In genomic region chr6:102039450-102039849, GRCh38 we compare ENCODE assay signal across 24 cellular contexts.
DNase-seq lines count a peak whose midpoint lies in the region; ATAC-seq and TF ChIP-seq lines count a peak whose summit lies in the region.
"Had no signal": no experiment of that assay in that cellular context is flagged by ENCODE, and none has a peak within 500 bp of the region (broad histone marks: within the 10 kb centered on the region; RNA-seq: fewer than 3 reads in every experiment).

No MANE protein-coding gene starts in this region.

- no peaks in the 10 kb centered on the region for H3K9me2 ChIP-seq in PC-9 (ENCODE audit: insufficient read depth)

- peak overlapping the region; percentile 71; the same call in 1 of the 2 replicates for H2AFZ ChIP-seq in PC-9

- H3K9ac ChIP-seq in endocrine pancreas (ENCODE audit: control insufficient read depth, insufficient read depth, low read length) = no peak overlapping the region

- H3K27me3 ChIP-seq in A673 (replicated peaks; ENCODE audit: insufficient read depth, low read depth, low read length, poor library complexity) (no peaks in the 10 kb centered on the region), PC-9 (ENCODE audit: insufficient read depth, low read depth) (no peaks in the 10 kb centered on the region), endocrine pancreas (ENCODE audit: control insufficient read depth, insufficient read depth, low read length) (no peaks in the 10 kb centered on the region)
- H3K27me3 ChIP-seq: MG63 had no signal

- no peak overlapping the region for H3K4me2 ChIP-seq in PC-9
- H3K4me2 ChIP-seq: A549 had no signal

- no peaks in the 10 kb centered on the region for H3F3A ChIP-seq in PC-9 (ENCODE audit: insufficient read depth, low read depth)

- POLR2A ChIA-PET in A673 (lab: Charles Lee; ENCODE audit: low non-redundant PET) (no interaction called here), PC-9 (lab: Charles Lee; ENCODE audit: unreplicated experiment) (no interaction called here)

- CTCF ChIA-PET in A673 (lab: Charles Lee) = no interaction called here
- CTCF ChIA-PET in PC-9 (lab: Charles Lee) = no interaction called here

- no peak for ATAC-seq in HG02884 (IDR thresholded peaks at IDR 0.05; ENCODE audit: unreplicated experiment)
- ATAC-seq: A549; CD8-positive, alpha-beta T cell; T-helper 17 cell had no signal

- BruUV-seq in A673 (replicated peaks; lab: Mats Ljungman, UMichigan) (no TSS peak), PC-9 (replicated peaks; lab: Mats Ljungman, UMichigan) (no TSS peak)

- in situ Hi-C loops in G401 (cut with HindIII; ENCODE audit: low sequenced_read_pairs) = no loop called here

- H3K4me1 ChIP-seq in A673 (ENCODE audit: insufficient read depth, low read length, poor library complexity, severe bottlenecking) = peaks cover 26% of the 10 kb centered on the region
- no peaks in the 10 kb centered on the region for H3K4me1 ChIP-seq in PC-9 (replicated peaks; ENCODE audit: insufficient read depth)
- no peaks in the 10 kb centered on the region for H3K4me1 ChIP-seq in endocrine pancreas (ENCODE audit: control insufficient read depth, insufficient read depth, low read length)
- H3K4me1 ChIP-seq: A549 had no signal

- H3K79me2 ChIP-seq in PC-9 (ENCODE audit: low read depth) = no peaks in the 10 kb centered on the region

- peak overlapping the region; percentile 56 for H3K27ac ChIP-seq in A673 (ENCODE audit: low read depth, low read length, poor library complexity, severe bottlenecking)
- H3K27ac ChIP-seq in PC-9 = no peak overlapping the region
- H3K27ac ChIP-seq: A549, C4-2B had no signal

- H3K36me3 ChIP-seq in A673 (ENCODE audit: insufficient read depth, low read length, poor library complexity, severe bottlenecking) = peaks cover 60% of the 10 kb centered on the region
- no peaks in the 10 kb centered on the region for H3K36me3 ChIP-seq in PC-9 (ENCODE audit: low read depth)
- H3K36me3 ChIP-seq in endocrine pancreas (ENCODE audit: control insufficient read depth, insufficient read depth, low read length) = no peaks in the 10 kb centered on the region
- H3K36me3 ChIP-seq: MG63 had no signal

- intact Hi-C loops in A673 (cut with micrococcal nuclease; ENCODE audit: unreplicated experiment) (no loop called here), PC-9 (cut with micrococcal nuclease; ENCODE audit: unreplicated experiment) (no loop called here)

- peak; percentile 33 for DNase-seq in A673 (ENCODE audit: low spot score)
- peak; percentile 55 for DNase-seq in G401 (ENCODE audit: low spot score)
- no peak for DNase-seq in PC-9
- no peak for DNase-seq in EL
- DNase-seq in glomerular visceral epithelial cell (ENCODE audit: extremely low spot score) = no peak
- no peak for DNase-seq in iPS-NIHi11 (ENCODE audit: low spot score)
- DNase-seq: CD8-positive, alpha-beta T cell; DMS 273 treated with DMSO at 0.1 percent for 48 hours; DMS79; H7; KBM-7; MG63; NCI-H1105 treated with DMSO at 0.1 percent for 48 hours; NCI-H146; NCI-H2029; NCI-H524; OCI-M1; SIG-M5; T-helper 17 cell had no signal

- TF ChIP-seq CTCF in A673 (conservative IDR thresholded peaks at IDR 0.05; ENCODE audit: low read depth, low read length) = no peak
- no peak for TF ChIP-seq CTCF in PC-9 (conservative IDR thresholded peaks at IDR 0.05)

- H4K20me1 ChIP-seq in PC-9 (ENCODE audit: insufficient read depth) = no peaks in the 10 kb centered on the region

- H3K4me3 ChIP-seq in A673 (ENCODE audit: low read depth, low read length, poor library complexity, severe bottlenecking) (no peak overlapping the region), PC-9 (no peak overlapping the region), endocrine pancreas (ENCODE audit: control insufficient read depth, insufficient read depth, low read length) (peak overlapping the region; percentile 34)
- H3K4me3 ChIP-seq: A549, MG63, SK-N-MC had no signal

- H3K9me3 ChIP-seq in A673 (ENCODE audit: low read depth, low read length, poor library complexity, severe bottlenecking) (peaks cover 14% of the 10 kb centered on the region), PC-9 (ENCODE audit: insufficient read depth, low read depth) (no peaks in the 10 kb centered on the region), endocrine pancreas (ENCODE audit: control insufficient read depth, low read length) (no peaks in the 10 kb centered on the region)
- H3K9me3 ChIP-seq: A549, MG63 had no signal

Comparison
In these comparisons a context has a peak if more than half of its experiments do, and no peak if none do; other contexts are left out.
1. DNase-seq: peak in A673 (single experiment) and G401 (single experiment); none in PC-9 (0 of 2), EL (single experiment), glomerular visceral epithelial cell (single experiment) and iPS-NIHi11 (single experiment).